Comparison of ENCODE assay signal across 1 cellular context in genomic region chr19:54165222-54165621, GRCh38.
TF ChIP-seq lines count a peak whose summit lies in the region.

No MANE protein-coding gene starts in this region.

TF ChIP-seq in HepG2, 621 proteins besides CTCF, POLR2A, EP300 and RAD21:
- 0 out of 2 replicates have a peak, but pooled peaks have one; percentile 16 for TF ChIP-seq NFAT5 (CRISPR knock-in tag; IDR thresholded peaks at IDR 0.05)
- no peak for TF ChIP-seq ZNF205 (CRISPR knock-in tag; IDR thresholded peaks at IDR 0.05)
- TF ChIP-seq FOXP1 (IDR thresholded peaks at IDR 0.05) = no peak
- TF ChIP-seq FOXP1 (CRISPR knock-in tag; IDR thresholded peaks at IDR 0.05) = no peak
- 0 out of 2 replicates have a peak, but pooled peaks have one; percentile 13 for TF ChIP-seq HOXA3 (CRISPR knock-in tag; IDR thresholded peaks at IDR 0.05)
